ENCODE assay signal across 1 cellular context in the genomic region with DNA sequence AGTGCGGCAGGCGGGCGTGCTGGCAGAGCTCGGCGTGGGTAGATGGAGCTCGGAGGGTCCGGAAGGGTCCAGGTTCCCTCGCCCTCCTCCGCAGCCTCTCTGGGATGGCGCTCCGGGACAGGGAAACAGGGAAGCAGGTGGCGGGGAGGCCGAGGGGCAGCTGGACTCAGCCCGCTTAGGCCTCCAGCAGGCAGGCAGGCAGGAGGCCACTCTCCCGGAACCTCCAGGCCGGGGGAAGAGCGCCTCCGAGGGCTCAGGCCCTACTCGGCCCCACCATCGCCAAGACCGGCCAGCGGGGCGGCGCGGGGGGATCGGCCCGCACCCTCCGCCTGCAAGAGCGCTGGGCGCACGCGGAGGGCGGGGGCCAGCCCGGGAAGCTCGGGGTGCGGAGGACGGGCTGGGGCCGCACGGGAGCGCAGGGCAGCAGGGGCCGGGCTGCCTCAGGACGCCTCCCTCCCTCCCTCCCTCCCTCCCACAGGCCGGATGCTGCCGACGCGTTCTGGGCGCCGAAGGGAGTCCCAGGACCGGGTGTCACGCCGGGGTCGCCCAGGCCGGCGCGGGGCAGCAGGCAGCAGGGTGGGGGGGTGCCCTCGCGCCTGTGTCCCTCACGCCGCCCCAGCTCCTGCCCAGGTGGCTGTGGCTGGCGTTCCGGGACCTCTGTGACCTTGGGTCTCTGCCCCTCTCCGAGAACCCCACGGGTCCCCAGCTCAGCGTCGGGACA.
A peak's percentile ranks its signal among the peaks of the same experiment; 100 is the strongest.
TF ChIP-seq lines count a peak whose summit lies in the region.

No MANE protein-coding gene starts in this region.

TF ChIP-seq in HepG2, 621 proteins besides CTCF, POLR2A, EP300 and RAD21 (continued from another document and continues in another):
- TF ChIP-seq, protein P1, sequence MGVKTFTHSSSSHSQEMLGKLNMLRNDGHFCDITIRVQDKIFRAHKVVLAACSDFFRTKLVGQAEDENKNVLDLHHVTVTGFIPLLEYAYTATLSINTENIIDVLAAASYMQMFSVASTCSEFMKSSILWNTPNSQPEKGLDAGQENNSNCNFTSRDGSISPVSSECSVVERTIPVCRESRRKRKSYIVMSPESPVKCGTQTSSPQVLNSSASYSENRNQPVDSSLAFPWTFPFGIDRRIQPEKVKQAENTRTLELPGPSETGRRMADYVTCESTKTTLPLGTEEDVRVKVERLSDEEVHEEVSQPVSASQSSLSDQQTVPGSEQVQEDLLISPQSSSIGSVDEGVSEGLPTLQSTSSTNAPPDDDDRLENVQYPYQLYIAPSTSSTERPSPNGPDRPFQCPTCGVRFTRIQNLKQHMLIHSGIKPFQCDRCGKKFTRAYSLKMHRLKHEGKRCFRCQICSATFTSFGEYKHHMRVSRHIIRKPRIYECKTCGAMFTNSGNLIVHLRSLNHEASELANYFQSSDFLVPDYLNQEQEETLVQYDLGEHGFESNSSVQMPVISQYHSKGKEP (CRISPR knock-in tag; IDR thresholded peaks at IDR 0.05): no peak
- TF ChIP-seq ZNF34 (CRISPR knock-in tag; IDR thresholded peaks at IDR 0.05; ENCODE audit: borderline replicate concordance): no peak
- TF ChIP-seq RBAK (CRISPR knock-in tag; IDR thresholded peaks at IDR 0.05): no peak
- TF ChIP-seq ZNF790 (CRISPR knock-in tag; IDR thresholded peaks at IDR 0.05; ENCODE audit: borderline replicate concordance): no peak
- no peak for TF ChIP-seq ZNF335 (CRISPR knock-in tag; IDR thresholded peaks at IDR 0.05)
- TF ChIP-seq ZNF251 (CRISPR knock-in tag; IDR thresholded peaks at IDR 0.05): no peak
- TF ChIP-seq ARNTL (CRISPR knock-in tag; IDR thresholded peaks at IDR 0.05): no peak
- no peak for TF ChIP-seq ZNF33B (CRISPR knock-in tag; IDR thresholded peaks at IDR 0.05)
- no peak for TF ChIP-seq ZNF441 (CRISPR knock-in tag; IDR thresholded peaks at IDR 0.05; ENCODE audit: borderline replicate concordance)
- TF ChIP-seq YEATS4 (CRISPR knock-in tag; IDR thresholded peaks at IDR 0.05; ENCODE audit: borderline replicate concordance): no peak
- no peak for TF ChIP-seq TRIM24 (CRISPR knock-in tag; IDR thresholded peaks at IDR 0.05)
- 0 out of 2 replicates have a peak, but pooled peaks have one; percentile 43 for TF ChIP-seq KDM2A (CRISPR knock-in tag; IDR thresholded peaks at IDR 0.05; ENCODE audit: borderline replicate concordance, low read depth)
- no peak for TF ChIP-seq MED8 (CRISPR knock-in tag; IDR thresholded peaks at IDR 0.05; ENCODE audit: insufficient replicate concordance)
- TF ChIP-seq, protein P2, sequence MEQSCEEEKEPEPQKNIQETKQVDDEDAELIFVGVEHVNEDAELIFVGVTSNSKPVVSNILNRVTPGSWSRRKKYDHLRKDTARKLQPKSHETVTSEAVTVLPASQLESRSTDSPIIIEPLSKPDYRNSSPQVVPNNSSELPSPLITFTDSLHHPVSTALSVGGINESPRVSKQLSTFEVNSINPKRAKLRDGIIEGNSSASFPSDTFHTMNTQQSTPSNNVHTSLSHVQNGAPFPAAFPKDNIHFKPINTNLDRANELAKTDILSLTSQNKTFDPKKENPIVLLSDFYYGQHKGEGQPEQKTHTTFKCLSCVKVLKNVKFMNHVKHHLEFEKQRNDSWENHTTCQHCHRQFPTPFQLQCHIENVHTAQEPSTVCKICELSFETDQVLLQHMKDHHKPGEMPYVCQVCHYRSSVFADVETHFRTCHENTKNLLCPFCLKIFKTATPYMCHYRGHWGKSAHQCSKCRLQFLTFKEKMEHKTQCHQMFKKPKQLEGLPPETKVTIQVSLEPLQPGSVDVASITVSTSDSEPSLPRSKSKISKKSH (CRISPR knock-in tag; IDR thresholded peaks at IDR 0.05; ENCODE audit: borderline replicate concordance): no peak
- no peak for TF ChIP-seq KDM6A (CRISPR knock-in tag; IDR thresholded peaks at IDR 0.05; ENCODE audit: low read depth)
- TF ChIP-seq CENPT (CRISPR knock-in tag; IDR thresholded peaks at IDR 0.05; ENCODE audit: low read depth): 0 out of 2 replicates have a peak, but pooled peaks have one; percentile 67
- TF ChIP-seq ATRX (CRISPR knock-in tag; IDR thresholded peaks at IDR 0.05; ENCODE audit: borderline replicate concordance): no peak
- no peak for TF ChIP-seq NRL (CRISPR knock-in tag; IDR thresholded peaks at IDR 0.05; ENCODE audit: borderline replicate concordance)
- TF ChIP-seq ETV5 (CRISPR knock-in tag; IDR thresholded peaks at IDR 0.05; ENCODE audit: borderline replicate concordance): 0 out of 2 replicates have a peak, but pooled peaks have one; percentile 2
- no peak for TF ChIP-seq MATR3 (CRISPR knock-in tag; IDR thresholded peaks at IDR 0.05)
- TF ChIP-seq, protein P3, sequence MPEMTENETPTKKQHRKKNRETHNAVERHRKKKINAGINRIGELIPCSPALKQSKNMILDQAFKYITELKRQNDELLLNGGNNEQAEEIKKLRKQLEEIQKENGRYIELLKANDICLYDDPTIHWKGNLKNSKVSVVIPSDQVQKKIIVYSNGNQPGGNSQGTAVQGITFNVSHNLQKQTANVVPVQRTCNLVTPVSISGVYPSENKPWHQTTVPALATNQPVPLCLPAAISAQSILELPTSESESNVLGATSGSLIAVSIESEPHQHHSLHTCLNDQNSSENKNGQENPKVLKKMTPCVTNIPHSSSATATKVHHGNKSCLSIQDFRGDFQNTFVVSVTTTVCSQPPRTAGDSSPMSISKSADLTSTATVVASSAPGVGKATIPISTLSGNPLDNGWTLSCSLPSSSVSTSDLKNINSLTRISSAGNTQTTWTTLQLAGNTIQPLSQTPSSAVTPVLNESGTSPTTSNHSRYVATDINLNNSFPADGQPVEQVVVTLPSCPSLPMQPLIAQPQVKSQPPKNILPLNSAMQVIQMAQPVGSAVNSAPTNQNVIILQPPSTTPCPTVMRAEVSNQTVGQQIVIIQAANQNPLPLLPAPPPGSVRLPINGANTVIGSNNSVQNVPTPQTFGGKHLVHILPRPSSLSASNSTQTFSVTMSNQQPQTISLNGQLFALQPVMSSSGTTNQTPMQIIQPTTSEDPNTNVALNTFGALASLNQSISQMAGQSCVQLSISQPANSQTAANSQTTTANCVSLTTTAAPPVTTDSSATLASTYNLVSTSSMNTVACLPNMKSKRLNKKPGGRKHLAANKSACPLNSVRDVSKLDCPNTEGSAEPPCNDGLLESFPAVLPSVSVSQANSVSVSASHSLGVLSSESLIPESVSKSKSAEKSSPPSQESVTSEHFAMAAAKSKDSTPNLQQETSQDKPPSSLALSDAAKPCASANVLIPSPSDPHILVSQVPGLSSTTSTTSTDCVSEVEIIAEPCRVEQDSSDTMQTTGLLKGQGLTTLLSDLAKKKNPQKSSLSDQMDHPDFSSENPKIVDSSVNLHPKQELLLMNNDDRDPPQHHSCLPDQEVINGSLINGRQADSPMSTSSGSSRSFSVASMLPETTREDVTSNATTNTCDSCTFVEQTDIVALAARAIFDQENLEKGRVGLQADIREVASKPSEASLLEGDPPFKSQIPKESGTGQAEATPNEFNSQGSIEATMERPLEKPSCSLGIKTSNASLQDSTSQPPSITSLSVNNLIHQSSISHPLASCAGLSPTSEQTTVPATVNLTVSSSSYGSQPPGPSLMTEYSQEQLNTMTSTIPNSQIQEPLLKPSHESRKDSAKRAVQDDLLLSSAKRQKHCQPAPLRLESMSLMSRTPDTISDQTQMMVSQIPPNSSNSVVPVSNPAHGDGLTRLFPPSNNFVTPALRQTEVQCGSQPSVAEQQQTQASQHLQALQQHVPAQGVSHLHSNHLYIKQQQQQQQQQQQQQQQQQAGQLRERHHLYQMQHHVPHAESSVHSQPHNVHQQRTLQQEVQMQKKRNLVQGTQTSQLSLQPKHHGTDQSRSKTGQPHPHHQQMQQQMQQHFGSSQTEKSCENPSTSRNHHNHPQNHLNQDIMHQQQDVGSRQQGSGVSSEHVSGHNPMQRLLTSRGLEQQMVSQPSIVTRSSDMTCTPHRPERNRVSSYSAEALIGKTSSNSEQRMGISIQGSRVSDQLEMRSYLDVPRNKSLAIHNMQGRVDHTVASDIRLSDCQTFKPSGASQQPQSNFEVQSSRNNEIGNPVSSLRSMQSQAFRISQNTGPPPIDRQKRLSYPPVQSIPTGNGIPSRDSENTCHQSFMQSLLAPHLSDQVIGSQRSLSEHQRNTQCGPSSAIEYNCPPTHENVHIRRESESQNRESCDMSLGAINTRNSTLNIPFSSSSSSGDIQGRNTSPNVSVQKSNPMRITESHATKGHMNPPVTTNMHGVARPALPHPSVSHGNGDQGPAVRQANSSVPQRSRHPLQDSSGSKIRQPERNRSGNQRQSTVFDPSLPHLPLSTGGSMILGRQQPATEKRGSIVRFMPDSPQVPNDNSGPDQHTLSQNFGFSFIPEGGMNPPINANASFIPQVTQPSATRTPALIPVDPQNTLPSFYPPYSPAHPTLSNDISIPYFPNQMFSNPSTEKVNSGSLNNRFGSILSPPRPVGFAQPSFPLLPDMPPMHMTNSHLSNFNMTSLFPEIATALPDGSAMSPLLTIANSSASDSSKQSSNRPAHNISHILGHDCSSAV (CRISPR knock-in tag; IDR thresholded peaks at IDR 0.05; ENCODE audit: borderline replicate concordance): no peak
- TF ChIP-seq KLF13 (CRISPR knock-in tag; IDR thresholded peaks at IDR 0.05): no peak
- no peak for TF ChIP-seq ZKSCAN5 (CRISPR knock-in tag; IDR thresholded peaks at IDR 0.05)
- TF ChIP-seq JUN (CRISPR knock-in tag; IDR thresholded peaks at IDR 0.05): no peak
- peak; percentile 37; the same call in 1 of the 2 replicates for TF ChIP-seq MAF1 (CRISPR knock-in tag; IDR thresholded peaks at IDR 0.05; ENCODE audit: borderline replicate concordance)
- TF ChIP-seq BCL6 (CRISPR knock-in tag; IDR thresholded peaks at IDR 0.05): no peak
- TF ChIP-seq NR3C1 (CRISPR knock-in tag; IDR thresholded peaks at IDR 0.05): no peak
- TF ChIP-seq, protein P4, sequence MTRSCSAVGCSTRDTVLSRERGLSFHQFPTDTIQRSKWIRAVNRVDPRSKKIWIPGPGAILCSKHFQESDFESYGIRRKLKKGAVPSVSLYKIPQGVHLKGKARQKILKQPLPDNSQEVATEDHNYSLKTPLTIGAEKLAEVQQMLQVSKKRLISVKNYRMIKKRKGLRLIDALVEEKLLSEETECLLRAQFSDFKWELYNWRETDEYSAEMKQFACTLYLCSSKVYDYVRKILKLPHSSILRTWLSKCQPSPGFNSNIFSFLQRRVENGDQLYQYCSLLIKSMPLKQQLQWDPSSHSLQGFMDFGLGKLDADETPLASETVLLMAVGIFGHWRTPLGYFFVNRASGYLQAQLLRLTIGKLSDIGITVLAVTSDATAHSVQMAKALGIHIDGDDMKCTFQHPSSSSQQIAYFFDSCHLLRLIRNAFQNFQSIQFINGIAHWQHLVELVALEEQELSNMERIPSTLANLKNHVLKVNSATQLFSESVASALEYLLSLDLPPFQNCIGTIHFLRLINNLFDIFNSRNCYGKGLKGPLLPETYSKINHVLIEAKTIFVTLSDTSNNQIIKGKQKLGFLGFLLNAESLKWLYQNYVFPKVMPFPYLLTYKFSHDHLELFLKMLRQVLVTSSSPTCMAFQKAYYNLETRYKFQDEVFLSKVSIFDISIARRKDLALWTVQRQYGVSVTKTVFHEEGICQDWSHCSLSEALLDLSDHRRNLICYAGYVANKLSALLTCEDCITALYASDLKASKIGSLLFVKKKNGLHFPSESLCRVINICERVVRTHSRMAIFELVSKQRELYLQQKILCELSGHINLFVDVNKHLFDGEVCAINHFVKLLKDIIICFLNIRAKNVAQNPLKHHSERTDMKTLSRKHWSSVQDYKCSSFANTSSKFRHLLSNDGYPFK (CRISPR knock-in tag; IDR thresholded peaks at IDR 0.05; ENCODE audit: borderline replicate concordance): no peak
- no peak for TF ChIP-seq ZFP36 (IDR thresholded peaks at IDR 0.05; ENCODE audit: borderline replicate concordance, low read depth, low read length, partially characterized antibody)
- TF ChIP-seq ZNF589 (CRISPR knock-in tag; conservative IDR thresholded peaks at IDR 0.05): peak; percentile 56; the same call in 1 of the 2 replicates
- TF ChIP-seq ZNF3 (CRISPR knock-in tag; IDR thresholded peaks at IDR 0.05): no peak
- TF ChIP-seq BHLHE40 (IDR thresholded peaks at IDR 0.05; ENCODE audit: low read length): no peak
- TF ChIP-seq EZH2 (conservative IDR thresholded peaks at IDR 0.05; ENCODE audit: low read depth, low read length): no peak
- TF ChIP-seq CBX2 (IDR thresholded peaks at IDR 0.05; ENCODE audit: low read depth, low read length): no peak
- TF ChIP-seq CBX2 (CRISPR knock-in tag; IDR thresholded peaks at IDR 0.05; ENCODE audit: low read depth): no peak
- 0 out of 2 replicates have a peak, but pooled peaks have one; percentile 58 for TF ChIP-seq ZNF101 (CRISPR knock-in tag; IDR thresholded peaks at IDR 0.05; ENCODE audit: borderline replicate concordance, low read depth)
- no peak for TF ChIP-seq ZFP62 (CRISPR knock-in tag; IDR thresholded peaks at IDR 0.05)
- no peak for TF ChIP-seq THAP11 (CRISPR knock-in tag; IDR thresholded peaks at IDR 0.05)
- no peak for TF ChIP-seq SNAI1 (CRISPR knock-in tag; IDR thresholded peaks at IDR 0.05; ENCODE audit: borderline replicate concordance)
- no peak for TF ChIP-seq ZMAT3 (CRISPR knock-in tag; conservative IDR thresholded peaks at IDR 0.05)
- no peak for TF ChIP-seq NR2F6 (IDR thresholded peaks at IDR 0.05)
- no peak for TF ChIP-seq NR2F6 (CRISPR knock-in tag; IDR thresholded peaks at IDR 0.05)
- no peak for TF ChIP-seq NFE2L1 (CRISPR knock-in tag; IDR thresholded peaks at IDR 0.05; ENCODE audit: borderline replicate concordance)
- TF ChIP-seq, protein P5, sequence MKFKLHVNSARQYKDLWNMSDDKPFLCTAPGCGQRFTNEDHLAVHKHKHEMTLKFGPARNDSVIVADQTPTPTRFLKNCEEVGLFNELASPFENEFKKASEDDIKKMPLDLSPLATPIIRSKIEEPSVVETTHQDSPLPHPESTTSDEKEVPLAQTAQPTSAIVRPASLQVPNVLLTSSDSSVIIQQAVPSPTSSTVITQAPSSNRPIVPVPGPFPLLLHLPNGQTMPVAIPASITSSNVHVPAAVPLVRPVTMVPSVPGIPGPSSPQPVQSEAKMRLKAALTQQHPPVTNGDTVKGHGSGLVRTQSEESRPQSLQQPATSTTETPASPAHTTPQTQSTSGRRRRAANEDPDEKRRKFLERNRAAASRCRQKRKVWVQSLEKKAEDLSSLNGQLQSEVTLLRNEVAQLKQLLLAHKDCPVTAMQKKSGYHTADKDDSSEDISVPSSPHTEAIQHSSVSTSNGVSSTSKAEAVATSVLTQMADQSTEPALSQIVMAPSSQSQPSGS (CRISPR knock-in tag; IDR thresholded peaks at IDR 0.05): no peak
- no peak for TF ChIP-seq ZNF891 (CRISPR knock-in tag; IDR thresholded peaks at IDR 0.05)
- TF ChIP-seq FOXA3 (CRISPR knock-in tag; IDR thresholded peaks at IDR 0.05): no peak
- no peak for TF ChIP-seq ZNF772 (CRISPR knock-in tag; IDR thresholded peaks at IDR 0.05)
